ENCODE assay signal across 1 cellular context in genomic region chr19:43634877-43635560, GRCh38.
TF ChIP-seq lines count a peak whose summit lies in the region.

No MANE protein-coding gene starts in this region.

TF ChIP-seq in HepG2, 621 proteins besides CTCF, POLR2A, EP300 and RAD21 (continued from another document and continues in another):
- TF ChIP-seq GMEB1 (CRISPR knock-in tag; IDR thresholded peaks at IDR 0.05; ENCODE audit: borderline replicate concordance) = no peak
- TF ChIP-seq ATF1 (CRISPR knock-in tag; IDR thresholded peaks at IDR 0.05) = no peak
- no peak for TF ChIP-seq ZNF646 (CRISPR knock-in tag; IDR thresholded peaks at IDR 0.05)
- no peak for TF ChIP-seq XRCC5 (optimal IDR thresholded peaks at IDR 0.05; ENCODE audit: low read length)
- TF ChIP-seq WIZ (CRISPR knock-in tag; IDR thresholded peaks at IDR 0.05) = no peak
- TF ChIP-seq NR1H2 (CRISPR knock-in tag; IDR thresholded peaks at IDR 0.05; ENCODE audit: borderline replicate concordance, low read depth) = no peak
- no peak for TF ChIP-seq ZNF44 (CRISPR knock-in tag; IDR thresholded peaks at IDR 0.05)
- TF ChIP-seq ZBTB8A (CRISPR knock-in tag; IDR thresholded peaks at IDR 0.05; ENCODE audit: borderline replicate concordance, low read depth) = no peak
- TF ChIP-seq ZSCAN22 (CRISPR knock-in tag; IDR thresholded peaks at IDR 0.05) = no peak; the same call in 1 of the 2 replicates
- TF ChIP-seq SMAD1 (CRISPR knock-in tag; IDR thresholded peaks at IDR 0.05; ENCODE audit: borderline replicate concordance, low read depth) = no peak
- no peak for TF ChIP-seq MTERF4 (CRISPR knock-in tag; IDR thresholded peaks at IDR 0.05)
- TF ChIP-seq SALL2 (CRISPR knock-in tag; IDR thresholded peaks at IDR 0.05) = 0 out of 2 replicates have a peak, but pooled peaks have one; percentile 27
- no peak for TF ChIP-seq KDM2A (CRISPR knock-in tag; IDR thresholded peaks at IDR 0.05; ENCODE audit: borderline replicate concordance, low read depth)
- TF ChIP-seq KLF12 (CRISPR knock-in tag; IDR thresholded peaks at IDR 0.05; ENCODE audit: borderline replicate concordance) = no peak
- TF ChIP-seq ZBTB1 (CRISPR knock-in tag; IDR thresholded peaks at IDR 0.05; ENCODE audit: borderline replicate concordance) = no peak
- TF ChIP-seq STAT5B (CRISPR knock-in tag; IDR thresholded peaks at IDR 0.05) = no peak
- 0 out of 2 replicates have a peak, but pooled peaks have one; percentile 41 for TF ChIP-seq ERF (CRISPR knock-in tag; IDR thresholded peaks at IDR 0.05)
- no peak for TF ChIP-seq NPAS2 (CRISPR knock-in tag; IDR thresholded peaks at IDR 0.05; ENCODE audit: borderline replicate concordance)
- no peak for TF ChIP-seq RORA (CRISPR knock-in tag; IDR thresholded peaks at IDR 0.05)
- TF ChIP-seq NR2F2 (IDR thresholded peaks at IDR 0.05; ENCODE audit: borderline replicate concordance, low read depth) = 0 out of 2 replicates have a peak, but pooled peaks have one; percentile 43
- TF ChIP-seq ZFAT (CRISPR knock-in tag; conservative IDR thresholded peaks at IDR 0.05) = no peak
- TF ChIP-seq MXD4 (CRISPR knock-in tag; IDR thresholded peaks at IDR 0.05) = no peak
- no peak for TF ChIP-seq RARG (CRISPR knock-in tag; IDR thresholded peaks at IDR 0.05; ENCODE audit: low read depth)
- TF ChIP-seq PPARG (CRISPR knock-in tag; conservative IDR thresholded peaks at IDR 0.05) = no peak
- no peak for TF ChIP-seq ZC3H4 (CRISPR knock-in tag; IDR thresholded peaks at IDR 0.05; ENCODE audit: borderline replicate concordance)
- TF ChIP-seq PTBP1 (IDR thresholded peaks at IDR 0.05; ENCODE audit: low read depth, low read length, poor library complexity, severe bottlenecking) = no peak
- peak; percentile 62; the same call in 1 of the 2 replicates for TF ChIP-seq ZNF609 (CRISPR knock-in tag; IDR thresholded peaks at IDR 0.05; ENCODE audit: borderline replicate concordance)
- no peak for TF ChIP-seq CEBPG (CRISPR knock-in tag; IDR thresholded peaks at IDR 0.05)
- no peak for TF ChIP-seq DZIP1 (CRISPR knock-in tag; IDR thresholded peaks at IDR 0.05)
- TF ChIP-seq MIER3 (CRISPR knock-in tag; IDR thresholded peaks at IDR 0.05; ENCODE audit: borderline replicate concordance) = no peak; the same call in 1 of the 2 replicates
- TF ChIP-seq POGZ (CRISPR knock-in tag; IDR thresholded peaks at IDR 0.05) = no peak; the same call in 1 of the 2 replicates
- TF ChIP-seq TBX3 (IDR thresholded peaks at IDR 0.05; ENCODE audit: borderline replicate concordance) = no peak
- TF ChIP-seq ZNF780A (CRISPR knock-in tag; IDR thresholded peaks at IDR 0.05) = no peak
- TF ChIP-seq ELK4 (CRISPR knock-in tag; IDR thresholded peaks at IDR 0.05; ENCODE audit: borderline replicate concordance) = no peak
- no peak for TF ChIP-seq ZNF333 (CRISPR knock-in tag; IDR thresholded peaks at IDR 0.05; ENCODE audit: borderline replicate concordance)
- TF ChIP-seq ZNF672 (CRISPR knock-in tag; IDR thresholded peaks at IDR 0.05) = no peak
- no peak for TF ChIP-seq ZNF75D (CRISPR knock-in tag; IDR thresholded peaks at IDR 0.05; ENCODE audit: borderline replicate concordance)
- no peak for TF ChIP-seq SNAPC5 (CRISPR knock-in tag; IDR thresholded peaks at IDR 0.05; ENCODE audit: borderline replicate concordance)
- no peak for TF ChIP-seq SRSF1 (optimal IDR thresholded peaks at IDR 0.05; ENCODE audit: low read depth, low read length)
- no peak for TF ChIP-seq NFE2L1 (CRISPR knock-in tag; IDR thresholded peaks at IDR 0.05; ENCODE audit: borderline replicate concordance)
- TF ChIP-seq ZFX (CRISPR knock-in tag; IDR thresholded peaks at IDR 0.05; ENCODE audit: low read depth) = peak; percentile 53; the same call in 1 of the 2 replicates
- peak; percentile 92 for TF ChIP-seq PAXIP1 (CRISPR knock-in tag; conservative IDR thresholded peaks at IDR 0.05)
